1 cellular context compared by ENCODE assay signal in genomic region chr1:69055223-69055622, GRCh38.
TF ChIP-seq lines count a peak whose summit lies in the region.

No MANE protein-coding gene starts in this region.

TF ChIP-seq in HCT116, 20 proteins besides CTCF, POLR2A, EP300 and RAD21 (continued from another document):
- no peak for TF ChIP-seq ATF3 (IDR thresholded peaks at IDR 0.05)
- TF ChIP-seq FOSL1 (IDR thresholded peaks at IDR 0.05; ENCODE audit: low read depth): no peak
- no peak for TF ChIP-seq TCF7L2 (IDR thresholded peaks at IDR 0.05; ENCODE audit: borderline replicate concordance, extremely low read depth, insufficient read depth, insufficient read length)
